In the genomic region with DNA sequence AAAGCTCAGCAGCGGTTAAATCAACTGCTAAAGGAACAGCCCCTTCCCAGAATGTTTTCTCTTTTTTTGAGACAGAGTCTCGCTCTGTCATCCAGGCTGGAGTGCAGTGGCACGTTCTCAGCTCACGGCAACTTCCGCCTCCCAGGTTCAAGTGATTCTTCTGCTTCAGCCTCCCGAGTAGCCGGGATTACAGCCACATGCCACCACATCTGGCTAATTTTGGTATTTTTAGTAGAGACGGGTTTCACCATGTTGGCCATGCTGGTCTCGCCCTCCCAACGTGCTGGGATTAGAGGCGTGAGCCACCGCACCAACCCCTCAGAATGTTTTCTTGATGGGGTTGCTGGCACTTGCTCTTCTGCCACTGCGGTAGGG, we compare ENCODE assay signal across 2 cellular contexts.
TF ChIP-seq lines count a peak whose summit lies in the region.

No MANE protein-coding gene starts in this region.

TF ChIP-seq in SK-N-SH, 30 proteins besides CTCF, POLR2A, EP300 and RAD21 (continued from another document):
- TF ChIP-seq, protein P1, sequence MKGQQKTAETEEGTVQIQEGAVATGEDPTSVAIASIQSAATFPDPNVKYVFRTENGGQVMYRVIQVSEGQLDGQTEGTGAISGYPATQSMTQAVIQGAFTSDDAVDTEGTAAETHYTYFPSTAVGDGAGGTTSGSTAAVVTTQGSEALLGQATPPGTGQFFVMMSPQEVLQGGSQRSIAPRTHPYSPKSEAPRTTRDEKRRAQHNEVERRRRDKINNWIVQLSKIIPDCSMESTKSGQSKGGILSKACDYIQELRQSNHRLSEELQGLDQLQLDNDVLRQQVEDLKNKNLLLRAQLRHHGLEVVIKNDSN (IDR thresholded peaks at IDR 0.05; ENCODE audit: borderline replicate concordance, low read depth): no peak
- TF ChIP-seq YY1 (IDR thresholded peaks at IDR 0.05; ENCODE audit: low read depth): no peak

TF ChIP-seq in SK-N-SH treated with all-trans-retinoic acid at 6 μM for 48 hours, 23 proteins besides CTCF, POLR2A, EP300 and RAD21 (continued from another document):
- TF ChIP-seq, protein P2, sequence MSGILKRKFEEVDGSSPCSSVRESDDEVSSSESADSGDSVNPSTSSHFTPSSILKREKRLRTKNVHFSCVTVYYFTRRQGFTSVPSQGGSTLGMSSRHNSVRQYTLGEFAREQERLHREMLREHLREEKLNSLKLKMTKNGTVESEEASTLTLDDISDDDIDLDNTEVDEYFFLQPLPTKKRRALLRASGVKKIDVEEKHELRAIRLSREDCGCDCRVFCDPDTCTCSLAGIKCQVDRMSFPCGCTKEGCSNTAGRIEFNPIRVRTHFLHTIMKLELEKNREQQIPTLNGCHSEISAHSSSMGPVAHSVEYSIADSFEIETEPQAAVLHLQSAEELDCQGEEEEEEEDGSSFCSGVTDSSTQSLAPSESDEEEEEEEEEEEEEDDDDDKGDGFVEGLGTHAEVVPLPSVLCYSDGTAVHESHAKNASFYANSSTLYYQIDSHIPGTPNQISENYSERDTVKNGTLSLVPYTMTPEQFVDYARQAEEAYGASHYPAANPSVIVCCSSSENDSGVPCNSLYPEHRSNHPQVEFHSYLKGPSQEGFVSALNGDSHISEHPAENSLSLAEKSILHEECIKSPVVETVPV (CRISPR knock-in tag; IDR thresholded peaks at IDR 0.05): no peak
